22 cellular contexts compared by ENCODE assay signal in the genomic region with DNA sequence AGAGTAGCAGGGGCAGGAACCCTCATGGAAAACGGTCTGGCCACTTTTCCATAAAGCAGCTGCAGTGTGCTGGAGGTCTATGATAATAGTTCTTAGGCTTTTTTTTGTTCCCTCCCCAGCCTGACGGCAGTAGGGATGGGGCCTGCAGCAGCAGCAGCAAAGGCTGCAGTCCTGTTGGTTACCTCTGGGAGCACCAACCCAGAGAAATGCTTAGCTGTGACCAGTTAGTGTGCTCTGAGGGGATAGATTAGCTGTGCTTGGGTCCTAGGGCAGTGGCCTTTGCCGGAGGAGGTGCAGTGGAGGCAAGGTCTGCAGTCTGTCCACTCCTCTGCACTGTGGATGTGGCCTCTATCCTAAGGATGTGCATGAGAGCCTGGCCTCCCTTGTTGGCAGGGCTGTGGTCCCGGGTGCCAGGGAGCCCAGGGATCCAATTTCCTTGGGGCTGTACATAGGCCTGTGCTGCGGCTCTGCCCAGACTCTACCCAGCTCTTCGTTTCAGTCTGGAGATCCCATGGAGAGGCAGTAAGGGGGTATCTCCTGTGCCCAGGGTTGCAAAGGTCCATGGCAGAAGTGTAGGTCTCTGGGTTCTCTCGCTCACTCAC.
"Had no signal": no experiment of that assay in that cellular context is flagged by ENCODE, and none has a peak within 500 bp of the region (broad histone marks: within the 10 kb centered on the region; RNA-seq: fewer than 3 reads in every experiment).

No MANE protein-coding gene starts in this region.

- H3K36me3 ChIP-seq: gastrocnemius medialis, lower lobe of right lung, ovary, sigmoid colon, tibial artery, upper lobe of left lung, vagina had no signal

- H3K4me3 ChIP-seq: gastrocnemius medialis, lower lobe of right lung, ovary, psoas muscle, sigmoid colon, testis, tibial artery, upper lobe of left lung, vagina had no signal

- H3K36me3 Mint-ChIP-seq: natural killer cell had no signal

- H3K27me3 ChIP-seq: gastrocnemius medialis, ovary, sigmoid colon, testis, tibial artery, upper lobe of left lung, vagina had no signal

- H3K4me1 Mint-ChIP-seq: natural killer cell had no signal

- H3K27ac Mint-ChIP-seq: natural killer cell had no signal

- H3K4me3 Mint-ChIP-seq: natural killer cell had no signal

- H3K9me3 ChIP-seq: gastrocnemius medialis, ovary, testis, upper lobe of left lung, vagina had no signal

- ATAC-seq: esophagus mucosa, gastrocnemius medialis, left ventricle myocardium superior, lower lobe of right lung, natural killer cell, psoas muscle, right cardiac atrium had no signal

- DNase-seq: cortex of kidney; foreskin fibroblast; gastrocnemius medialis; head of caudate nucleus; left ventricle myocardium superior; lower lobe of right lung; natural killer cell; occipital lobe; ovary; psoas muscle; right cardiac atrium; sigmoid colon; stimulated activated CD4-positive, alpha-beta T cell treated with anti-CD3 and anti-CD28 coated beads, Interleukin-4, amount 100 ng/mL, for 4 hours; stimulated activated naive CD4-positive, alpha-beta T cell; substantia nigra; testis; tibial artery; upper lobe of left lung had no signal

- FAIRE-seq: islet of Langerhans had no signal

- H3K27ac ChIP-seq: epithelial cell of prostate, gastrocnemius medialis, lower lobe of right lung, ovary, psoas muscle, sigmoid colon, testis, tibial artery, upper lobe of left lung, vagina had no signal

- H3K4me1 ChIP-seq: gastrocnemius medialis, lower lobe of right lung, psoas muscle, testis, tibial artery, upper lobe of left lung had no signal
